ENCODE assay signal across 16 cellular contexts in the genomic region with DNA sequence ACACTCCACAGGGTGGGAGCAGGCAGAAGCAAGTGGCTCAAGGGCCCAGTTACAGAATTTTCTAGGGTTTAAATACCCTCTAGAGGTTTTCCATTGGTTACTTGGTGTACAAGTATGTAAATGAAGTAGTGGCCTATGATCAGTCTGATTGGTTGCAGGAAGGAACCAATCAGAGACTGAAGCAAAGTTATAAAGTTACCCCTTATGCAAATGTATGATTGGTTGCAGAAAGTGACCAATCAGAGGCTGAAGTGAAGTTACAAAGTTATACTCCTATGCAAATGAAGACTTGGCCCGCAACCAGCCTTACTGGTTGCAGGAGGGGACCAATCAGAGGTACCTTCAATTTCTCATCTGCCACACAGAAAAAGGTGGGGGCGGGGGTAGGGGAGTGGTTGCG.
"Had no signal": no experiment of that assay in that cellular context is flagged by ENCODE, and none has a peak within 500 bp of the region (broad histone marks: within the 10 kb centered on the region; RNA-seq: fewer than 3 reads in every experiment).

No MANE protein-coding gene starts in this region.

- H3K36me3 ChIP-seq: brain microvascular endothelial cell, left ventricle myocardium inferior, suprapubic skin had no signal

- H3K27ac ChIP-seq: brain microvascular endothelial cell, suprapubic skin had no signal

- DNase-seq: activated CD4-positive, alpha-beta T cell treated with anti-CD3 and anti-CD28 coated beads, Interleukin-2, amount 10 ng/mL, durations not matched to agents 7 days and 5 days; activated CD8-positive, alpha-beta memory T cell treated with anti-CD3 and anti-CD28 coated beads for 24 hours; activated naive CD8-positive, alpha-beta T cell treated with anti-CD3 and anti-CD28 coated beads for 36 hours; brain microvascular endothelial cell; cortex of kidney; effector CD8-positive, alpha-beta T cell; left ventricle myocardium inferior; natural killer cell; retina; stimulated activated CD4-positive, alpha-beta T cell treated with anti-CD3 and anti-CD28 coated beads, Interleukin-4, amount 100 ng/mL, for 4 hours; trophoblast cell had no signal

- H3K4me1 ChIP-seq: suprapubic skin had no signal

- H3K79me2 ChIP-seq: hepatocyte had no signal

- H3K27ac Mint-ChIP-seq: activated CD4-positive, alpha-beta T cell treated with anti-CD3 and anti-CD28 coated beads, Interleukin-2, amount 10 ng/mL, durations not matched to agents 7 days and 5 days; activated naive CD8-positive, alpha-beta T cell treated with anti-CD3 and anti-CD28 coated beads for 36 hours; activated T-helper 1 cell treated with anti-CD3 and anti-CD28 coated beads, Interleukin-12 subunit alpha, Interleukin-12 subunit beta, Interleukin-2, Interleukin-4 antibody, amounts not matched to agents 30 ng/mL and 10 ng/mL and 1 ng/mL, durations not matched to agents 14 hours and 24 hours and 36 hours; memory B cell; natural killer cell; stimulated activated naive CD8-positive, alpha-beta T cell treated with anti-CD3 and anti-CD28 coated beads, Interleukin-15, Interleukin-2, amounts not matched to agents 100 ng/mL and 50 ng/mL, for 24 hours had no signal

- H3K36me3 Mint-ChIP-seq: activated naive CD8-positive, alpha-beta T cell treated with anti-CD3 and anti-CD28 coated beads for 36 hours; memory B cell; natural killer cell had no signal

- H3K4me3 Mint-ChIP-seq: activated CD4-positive, alpha-beta T cell treated with anti-CD3 and anti-CD28 coated beads, Interleukin-2, amount 10 ng/mL, durations not matched to agents 7 days and 5 days; activated naive CD8-positive, alpha-beta T cell treated with anti-CD3 and anti-CD28 coated beads for 36 hours; activated T-helper 1 cell treated with anti-CD3 and anti-CD28 coated beads, Interleukin-12 subunit alpha, Interleukin-12 subunit beta, Interleukin-2, Interleukin-4 antibody, amounts not matched to agents 30 ng/mL and 10 ng/mL and 1 ng/mL, durations not matched to agents 14 hours and 24 hours and 36 hours; memory B cell; natural killer cell; stimulated activated naive CD8-positive, alpha-beta T cell treated with anti-CD3 and anti-CD28 coated beads, Interleukin-15, Interleukin-2, amounts not matched to agents 100 ng/mL and 50 ng/mL, for 24 hours had no signal

- H3K4me3 ChIP-seq: hepatocyte, left ventricle myocardium inferior, suprapubic skin had no signal

- H3K9me3 Mint-ChIP-seq: activated CD4-positive, alpha-beta T cell treated with anti-CD3 and anti-CD28 coated beads, Interleukin-2, amount 10 ng/mL, durations not matched to agents 7 days and 5 days; activated naive CD8-positive, alpha-beta T cell treated with anti-CD3 and anti-CD28 coated beads for 36 hours; activated T-helper 1 cell treated with anti-CD3 and anti-CD28 coated beads, Interleukin-12 subunit alpha, Interleukin-12 subunit beta, Interleukin-2, Interleukin-4 antibody, amounts not matched to agents 30 ng/mL and 10 ng/mL and 1 ng/mL, durations not matched to agents 14 hours and 24 hours and 36 hours; memory B cell; natural killer cell; stimulated activated naive CD8-positive, alpha-beta T cell treated with anti-CD3 and anti-CD28 coated beads, Interleukin-15, Interleukin-2, amounts not matched to agents 100 ng/mL and 50 ng/mL, for 24 hours had no signal

- H3K9me3 ChIP-seq: left ventricle myocardium inferior, suprapubic skin had no signal
